Comparison of ENCODE assay signal across 1 cellular context in the genomic region with DNA sequence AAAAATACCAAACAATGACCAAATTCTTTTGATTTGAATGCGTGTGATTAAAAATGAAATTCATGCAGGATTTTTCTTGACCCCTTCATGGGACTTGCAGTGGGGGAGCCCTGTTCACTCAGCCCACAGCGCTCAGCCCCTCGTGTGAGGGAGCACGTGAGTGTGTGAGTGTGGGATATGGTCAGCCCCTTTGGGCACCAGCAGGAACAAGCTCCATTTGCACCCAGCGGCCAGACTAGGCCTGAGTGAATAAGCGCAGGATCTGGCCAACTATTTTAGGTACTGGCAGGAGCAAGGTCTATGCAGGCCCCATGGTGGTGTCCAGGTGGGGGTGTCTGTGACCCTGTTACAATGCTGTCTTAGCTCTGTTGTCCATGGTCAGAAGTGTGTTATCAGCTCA.
TF ChIP-seq lines count a peak whose summit lies in the region.

No MANE protein-coding gene starts in this region.

TF ChIP-seq in HepG2, 621 proteins besides CTCF, POLR2A, EP300 and RAD21 (continued from another document):
- TF ChIP-seq, protein P1, sequence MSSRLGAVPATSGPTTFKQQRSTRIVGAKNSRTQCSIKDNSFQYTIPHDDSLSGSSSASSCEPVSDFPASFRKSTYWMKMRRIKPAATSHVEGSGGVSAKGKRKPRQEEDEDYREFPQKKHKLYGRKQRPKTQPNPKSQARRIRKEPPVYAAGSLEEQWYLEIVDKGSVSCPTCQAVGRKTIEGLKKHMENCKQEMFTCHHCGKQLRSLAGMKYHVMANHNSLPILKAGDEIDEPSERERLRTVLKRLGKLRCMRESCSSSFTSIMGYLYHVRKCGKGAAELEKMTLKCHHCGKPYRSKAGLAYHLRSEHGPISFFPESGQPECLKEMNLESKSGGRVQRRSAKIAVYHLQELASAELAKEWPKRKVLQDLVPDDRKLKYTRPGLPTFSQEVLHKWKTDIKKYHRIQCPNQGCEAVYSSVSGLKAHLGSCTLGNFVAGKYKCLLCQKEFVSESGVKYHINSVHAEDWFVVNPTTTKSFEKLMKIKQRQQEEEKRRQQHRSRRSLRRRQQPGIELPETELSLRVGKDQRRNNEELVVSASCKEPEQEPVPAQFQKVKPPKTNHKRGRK (CRISPR knock-in tag; IDR thresholded peaks at IDR 0.05) = no peak
- TF ChIP-seq ZNF30 (CRISPR knock-in tag; IDR thresholded peaks at IDR 0.05) = no peak
